ENCODE assay signal across 33 cellular contexts in genomic region chr1:84674021-84674420, GRCh38.
"Had no signal": no experiment of that assay in that cellular context is flagged by ENCODE, and none has a peak within 500 bp of the region (broad histone marks: within the 10 kb centered on the region; RNA-seq: fewer than 3 reads in every experiment).

No MANE protein-coding gene starts in this region.

- H3K9me3 ChIP-seq: adrenal gland, body of pancreas, esophagus muscularis mucosa, gastrocnemius medialis, heart left ventricle had no signal

- H3K4me1 ChIP-seq: adrenal gland, esophagus muscularis mucosa, gastrocnemius medialis, heart left ventricle had no signal

- DNase-seq: activated CD4-positive, alpha-beta memory T cell treated with anti-CD3 and anti-CD28 coated beads for 36 hours; activated CD4-positive, alpha-beta T cell treated with anti-CD3 and anti-CD28 coated beads for 36 hours; activated CD4-positive, alpha-beta T cell treated with anti-CD3 and anti-CD28 coated beads, Interleukin-2, amount 10 ng/mL, durations not matched to agents 24 days and 14 days; activated CD4-positive, CD25-positive, alpha-beta regulatory T cell; activated CD4-positive, CD25-positive, alpha-beta regulatory T cell treated with anti-CD3 and anti-CD28 coated beads, Interleukin-2, amount 50 U/mL, for 72 hours; activated CD8-positive, alpha-beta memory T cell treated with anti-CD3 and anti-CD28 coated beads, Interleukin-2, amount 10 ng/mL, durations not matched to agents 7 days and 5 days; activated CD8-positive, alpha-beta memory T cell treated with anti-CD3 and anti-CD28 coated beads, Interleukin-2, amount 50 U/mL, for 4 hours; activated CD8-positive, alpha-beta T cell treated with anti-CD3 and anti-CD28 coated beads, Interleukin-2, amount 10 ng/mL, durations not matched to agents 7 days and 5 days; activated effector memory CD4-positive, alpha-beta T cell treated with anti-CD3 and anti-CD28 coated beads, Interleukin-2, amount 50 U/mL, for 16 hours; activated naive CD4-positive, alpha-beta T cell treated with anti-CD3 and anti-CD28 coated beads for 36 hours; activated naive CD8-positive, alpha-beta T cell treated with anti-CD3 and anti-CD28 coated beads for 36 hours; activated naive CD8-positive, alpha-beta T cell treated with anti-CD3 and anti-CD28 coated beads, Interleukin-2, amount 50 U/mL, for 24 hours; activated T-cell treated with anti-CD3 and anti-CD28 coated beads, Interleukin-2, amount 50 U/mL, for 1 hour; activated T-cell treated with anti-CD3 and anti-CD28 coated beads, Interleukin-2, amount 50 U/mL, for 48 hours; adrenal gland; amygdala; aorta; body of pancreas; caudate nucleus; cortex of kidney; dermis blood vessel endothelial cell; effector CD4-positive, alpha-beta T cell; effector memory CD8-positive, alpha-beta T cell; erythroblast; foreskin keratinocyte; gastrocnemius medialis; glutamatergic neuron; heart left ventricle; T-helper 2 cell had no signal

- H3K4me3 ChIP-seq: adrenal gland, body of pancreas, esophagus muscularis mucosa, gastrocnemius medialis, heart left ventricle had no signal

- ATAC-seq: activated CD4-positive, alpha-beta T cell treated with anti-CD3 and anti-CD28 coated beads for 36 hours; activated CD8-positive, alpha-beta memory T cell treated with anti-CD3 and anti-CD28 coated beads, Interleukin-2, amount 10 ng/mL, durations not matched to agents 7 days and 5 days; activated CD8-positive, alpha-beta T cell treated with anti-CD3 and anti-CD28 coated beads, Interleukin-2, amount 10 ng/mL, durations not matched to agents 7 days and 5 days; activated naive CD8-positive, alpha-beta T cell treated with anti-CD3 and anti-CD28 coated beads, Interleukin-2, amount 50 U/mL, for 24 hours; body of pancreas; effector memory CD8-positive, alpha-beta T cell; foreskin keratinocyte; gastrocnemius medialis; heart left ventricle had no signal

- H3K36me3 ChIP-seq: adrenal gland, esophagus muscularis mucosa, gastrocnemius medialis had no signal

- H3K27me3 Mint-ChIP-seq: activated CD4-positive, alpha-beta memory T cell treated with anti-CD3 and anti-CD28 coated beads for 36 hours; activated CD4-positive, alpha-beta T cell treated with anti-CD3 and anti-CD28 coated beads for 36 hours; activated CD4-positive, alpha-beta T cell treated with anti-CD3 and anti-CD28 coated beads, Interleukin-2, amount 10 ng/mL, durations not matched to agents 24 days and 14 days; activated CD8-positive, alpha-beta memory T cell treated with anti-CD3 and anti-CD28 coated beads, Interleukin-2, amount 10 ng/mL, durations not matched to agents 7 days and 5 days; activated naive CD4-positive, alpha-beta T cell treated with anti-CD3 and anti-CD28 coated beads, Interleukin-2, amount 50 U/mL, for 24 hours; activated naive CD8-positive, alpha-beta T cell treated with anti-CD3 and anti-CD28 coated beads for 36 hours; activated naive CD8-positive, alpha-beta T cell treated with anti-CD3 and anti-CD28 coated beads, Interleukin-2, amount 50 U/mL, for 24 hours; effector memory CD8-positive, alpha-beta T cell had no signal

- H3K27me3 ChIP-seq: adrenal gland, body of pancreas, esophagus muscularis mucosa, foreskin keratinocyte, gastrocnemius medialis, heart left ventricle had no signal

- H3K4me3 Mint-ChIP-seq: activated CD4-positive, alpha-beta memory T cell treated with anti-CD3 and anti-CD28 coated beads for 36 hours; activated CD4-positive, alpha-beta T cell treated with anti-CD3 and anti-CD28 coated beads for 36 hours; activated CD4-positive, alpha-beta T cell treated with anti-CD3 and anti-CD28 coated beads, Interleukin-2, amount 10 ng/mL, durations not matched to agents 24 days and 14 days; activated CD8-positive, alpha-beta memory T cell treated with anti-CD3 and anti-CD28 coated beads, Interleukin-2, amount 10 ng/mL, durations not matched to agents 7 days and 5 days; activated CD8-positive, alpha-beta T cell treated with anti-CD3 and anti-CD28 coated beads, Interleukin-2, amount 10 ng/mL, durations not matched to agents 7 days and 5 days; activated naive CD4-positive, alpha-beta T cell treated with anti-CD3 and anti-CD28 coated beads for 36 hours; activated naive CD4-positive, alpha-beta T cell treated with anti-CD3 and anti-CD28 coated beads, Interleukin-2, amount 50 U/mL, for 24 hours; activated naive CD8-positive, alpha-beta T cell treated with anti-CD3 and anti-CD28 coated beads for 36 hours; activated naive CD8-positive, alpha-beta T cell treated with anti-CD3 and anti-CD28 coated beads, Interleukin-2, amount 50 U/mL, for 24 hours; activated T-helper 1 cell treated with anti-CD3 and anti-CD28 coated beads, Interleukin-12 subunit alpha, Interleukin-12 subunit beta, Interleukin-2, Interleukin-4 antibody, amounts not matched to agents 30 ng/mL and 10 ng/mL and 1 ng/mL, durations not matched to agents 14 hours and 24 hours and 36 hours; effector memory CD8-positive, alpha-beta T cell had no signal

- H3K9me3 Mint-ChIP-seq: activated CD4-positive, alpha-beta memory T cell treated with anti-CD3 and anti-CD28 coated beads for 36 hours; activated CD4-positive, alpha-beta T cell treated with anti-CD3 and anti-CD28 coated beads, Interleukin-2, amount 10 ng/mL, durations not matched to agents 24 days and 14 days; activated naive CD4-positive, alpha-beta T cell treated with anti-CD3 and anti-CD28 coated beads for 36 hours; activated naive CD4-positive, alpha-beta T cell treated with anti-CD3 and anti-CD28 coated beads, Interleukin-2, amount 50 U/mL, for 24 hours; activated naive CD8-positive, alpha-beta T cell treated with anti-CD3 and anti-CD28 coated beads for 36 hours; activated naive CD8-positive, alpha-beta T cell treated with anti-CD3 and anti-CD28 coated beads, Interleukin-2, amount 50 U/mL, for 24 hours; activated T-helper 1 cell treated with anti-CD3 and anti-CD28 coated beads, Interleukin-12 subunit alpha, Interleukin-12 subunit beta, Interleukin-2, Interleukin-4 antibody, amounts not matched to agents 30 ng/mL and 10 ng/mL and 1 ng/mL, durations not matched to agents 14 hours and 24 hours and 36 hours; activated T-helper 2 cell treated with anti-CD3 and anti-CD28 coated beads, Interferon-gamma antibody, Interleukin-2, Interleukin-4, amounts not matched to agents 10 μg/mL and 5 μg/mL and 100 μg/mL, durations not matched to agents 14 hours and 24 hours and 36 hours; effector memory CD8-positive, alpha-beta T cell had no signal

- H3K27ac Mint-ChIP-seq: activated CD4-positive, alpha-beta memory T cell treated with anti-CD3 and anti-CD28 coated beads for 36 hours; activated CD4-positive, alpha-beta T cell treated with anti-CD3 and anti-CD28 coated beads for 36 hours; activated CD4-positive, alpha-beta T cell treated with anti-CD3 and anti-CD28 coated beads, Interleukin-2, amount 10 ng/mL, durations not matched to agents 24 days and 14 days; activated CD8-positive, alpha-beta memory T cell treated with anti-CD3 and anti-CD28 coated beads, Interleukin-2, amount 10 ng/mL, durations not matched to agents 7 days and 5 days; activated CD8-positive, alpha-beta T cell treated with anti-CD3 and anti-CD28 coated beads, Interleukin-2, amount 10 ng/mL, durations not matched to agents 7 days and 5 days; activated naive CD4-positive, alpha-beta T cell treated with anti-CD3 and anti-CD28 coated beads for 36 hours; activated naive CD4-positive, alpha-beta T cell treated with anti-CD3 and anti-CD28 coated beads, Interleukin-2, amount 50 U/mL, for 24 hours; activated naive CD8-positive, alpha-beta T cell treated with anti-CD3 and anti-CD28 coated beads for 36 hours; activated naive CD8-positive, alpha-beta T cell treated with anti-CD3 and anti-CD28 coated beads, Interleukin-2, amount 50 U/mL, for 24 hours; activated T-helper 1 cell treated with anti-CD3 and anti-CD28 coated beads, Interleukin-12 subunit alpha, Interleukin-12 subunit beta, Interleukin-2, Interleukin-4 antibody, amounts not matched to agents 30 ng/mL and 10 ng/mL and 1 ng/mL, durations not matched to agents 14 hours and 24 hours and 36 hours; activated T-helper 2 cell treated with anti-CD3 and anti-CD28 coated beads, Interferon-gamma antibody, Interleukin-2, Interleukin-4, amounts not matched to agents 10 μg/mL and 5 μg/mL and 100 μg/mL, durations not matched to agents 14 hours and 24 hours and 36 hours had no signal
